4 cellular contexts compared by ENCODE assay signal in the genomic region with DNA sequence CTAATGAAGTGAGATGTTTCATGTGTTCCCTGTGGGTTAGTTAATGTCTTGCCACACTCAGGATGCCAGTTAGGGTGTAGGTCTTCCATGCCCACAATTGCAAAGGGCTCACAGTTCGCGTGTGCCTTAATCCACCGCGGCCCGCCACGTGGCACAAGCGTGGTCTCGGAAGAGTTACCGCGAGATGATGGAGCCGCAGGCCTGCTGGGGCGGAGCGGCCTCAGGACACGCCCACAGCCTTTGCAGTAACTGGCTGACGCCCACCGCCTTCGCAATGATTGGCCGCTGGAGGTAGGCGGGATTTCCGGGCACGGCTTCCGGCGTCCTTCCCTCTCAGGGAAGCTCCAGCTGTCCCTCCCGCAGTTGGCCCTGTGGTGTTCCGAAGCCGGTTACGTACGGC. TPM values are rescaled to one million over a fixed set of nuclear protein-coding genes. Genes with fewer than 3 reads are reported as not detected.
"Had no signal": no experiment of that assay in that cellular context is flagged by ENCODE, and none has a peak within 500 bp of the region (broad histone marks: within the 10 kb centered on the region; RNA-seq: fewer than 3 reads in every experiment).

TSS of gene RBMY1A1 (plus strand) at position 301 of the 400 bp plus-strand sequence. CDS start 2,013 bp downstream, outside the sequence.

RNA-seq across cellular contexts. Expression of gene RBMY1A1, which starts in this region (rescaled TPM):
- total RNA-seq: LHCN-M2, M059J, MCF 10A, NCI-H460 had no signal
